In the genomic region with DNA sequence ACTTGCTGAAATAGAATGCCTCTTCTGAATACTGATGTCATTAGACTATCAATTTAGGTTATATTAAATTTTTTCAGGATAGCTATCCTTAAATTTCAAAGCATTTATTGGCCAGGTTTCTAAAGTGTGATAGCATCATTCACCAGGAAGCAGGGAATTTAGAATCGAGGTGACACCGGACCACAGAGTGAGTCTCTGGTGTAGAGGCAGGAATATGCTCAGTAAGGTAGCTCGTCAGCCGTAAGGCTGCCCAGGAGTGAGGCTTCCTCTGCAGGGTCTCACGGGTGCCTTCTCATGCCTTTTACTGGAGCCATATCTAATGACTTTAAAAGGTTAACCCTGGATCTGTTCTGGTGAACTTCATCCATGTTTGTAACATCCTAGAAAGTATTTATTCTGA, we compare ENCODE assay signal across 8 cellular contexts.
DNase-seq lines count a peak whose midpoint lies in the region; ATAC-seq, FAIRE-seq and TF ChIP-seq lines count a peak whose summit lies in the region.
"Had no signal": no experiment of that assay in that cellular context is flagged by ENCODE, and none has a peak within 500 bp of the region (broad histone marks: within the 10 kb centered on the region; RNA-seq: fewer than 3 reads in every experiment).

No MANE protein-coding gene starts in this region.

- TF ChIP-seq POLR2A in GM12891 (IDR thresholded peaks at IDR 0.05; ENCODE audit: low read depth, low read length) (peak; percentile 56; the same call in 1 of the 2 replicates), GM18505 (IDR thresholded peaks at IDR 0.05; ENCODE audit: borderline replicate concordance, extremely low read depth, insufficient read depth, insufficient read length) (no peak)

- peak; percentile 4; the same call in 2 of the 3 replicates for ATAC-seq in SK-N-SH treated with all-trans-retinoic acid at 6 μM for 48 hours
- no peak for ATAC-seq in HG03025 (IDR thresholded peaks at IDR 0.05; ENCODE audit: low FRiP score, unreplicated experiment)
- no peak for ATAC-seq in GM18505 (IDR thresholded peaks at IDR 0.05; ENCODE audit: unreplicated experiment)

- H3K4me3 ChIP-seq in epithelial cell of proximal tubule (ENCODE audit: low read depth, low read length) = peak overlapping the region; percentile 26
- H3K4me3 ChIP-seq in skeletal muscle tissue (ENCODE audit: low read length in 3 of 3) = no peak overlapping the region

- FAIRE-seq in GM12891 (lab: Jason Lieb, UNC) = no peak

- H3K27me3 ChIP-seq in skeletal muscle tissue (ENCODE audit: control insufficient read depth in 3 of 3, insufficient read depth in 3 of 3, low read length in 3 of 3) = no peaks in the 10 kb centered on the region

- H3K9ac ChIP-seq in skeletal muscle tissue (ENCODE audit: low read depth in 1 of 3, low read length in 3 of 3) = peak overlapping the region in 1 of 3 donors; percentile 55

- H3K4me1 ChIP-seq in skeletal muscle tissue (ENCODE audit: control insufficient read depth in 3 of 3, insufficient read depth in 3 of 3, low read length in 3 of 3) = peaks cover 55 to 67% (median 59%) of the 10 kb centered on the region in 3 donors

- no peaks in the 10 kb centered on the region for H3K9me3 ChIP-seq in skeletal muscle tissue (ENCODE audit: control insufficient read depth in 3 of 3, low read length in 3 of 3)

- DNase-seq in GM12891 (ENCODE audit: insufficient read length, low spot score) (no peak), epithelial cell of proximal tubule (ENCODE audit: low read depth) (no peak), NOMO-1 treated with dmso at 0.1 percent for 144 hours (lab: John Stamatoyannopoulos, UW; ENCODE audit: unreplicated experiment) (no peak)
- DNase-seq: NCI-H1092 had no signal

- peak overlapping the region; percentile 94 for H3K27ac ChIP-seq in skeletal muscle tissue (ENCODE audit: low read depth, low read length)

- H3K36me3 ChIP-seq in skeletal muscle tissue (ENCODE audit: control insufficient read depth in 3 of 3, insufficient read depth in 3 of 3, low read length in 3 of 3) = peaks cover 0 to 4% (median 0%) of the 10 kb centered on the region in 3 donors

- TF ChIP-seq CTCF in epithelial cell of proximal tubule (conservative IDR thresholded peaks at IDR 0.05; ENCODE audit: low read depth, low read length) = no peak

TF ChIP-seq in GM12891, 5 proteins besides CTCF, POLR2A, EP300 and RAD21:
- TF ChIP-seq POU2F2 (IDR thresholded peaks at IDR 0.05; ENCODE audit: low read depth, low read length) (no peak), POLR2AphosphoS5 (IDR thresholded peaks at IDR 0.05; ENCODE audit: low read depth, low read length) (no peak), PAX5 (IDR thresholded peaks at IDR 0.05; ENCODE audit: insufficient read depth, low read length, severe bottlenecking) (no peak), TAF1 (IDR thresholded peaks at IDR 0.05; ENCODE audit: low read depth, low read length) (no peak)

TF ChIP-seq in SK-N-SH treated with all-trans-retinoic acid at 6 μM for 48 hours, 23 proteins besides CTCF, POLR2A, EP300 and RAD21:
- TF ChIP-seq TCF4 (CRISPR knock-in tag; IDR thresholded peaks at IDR 0.05; ENCODE audit: borderline replicate concordance) (no peak), OSR1 (CRISPR knock-in tag; IDR thresholded peaks at IDR 0.05) (no peak), RARB (CRISPR knock-in tag; IDR thresholded peaks at IDR 0.05) (no peak), BACH2 (CRISPR knock-in tag; IDR thresholded peaks at IDR 0.05; ENCODE audit: borderline replicate concordance) (no peak), ZNF565 (CRISPR knock-in tag; conservative IDR thresholded peaks at IDR 0.05; ENCODE audit: low read depth) (no peak), SNAI2 (CRISPR knock-in tag; IDR thresholded peaks at IDR 0.05) (no peak)
- TF ChIP-seq, protein P1, sequence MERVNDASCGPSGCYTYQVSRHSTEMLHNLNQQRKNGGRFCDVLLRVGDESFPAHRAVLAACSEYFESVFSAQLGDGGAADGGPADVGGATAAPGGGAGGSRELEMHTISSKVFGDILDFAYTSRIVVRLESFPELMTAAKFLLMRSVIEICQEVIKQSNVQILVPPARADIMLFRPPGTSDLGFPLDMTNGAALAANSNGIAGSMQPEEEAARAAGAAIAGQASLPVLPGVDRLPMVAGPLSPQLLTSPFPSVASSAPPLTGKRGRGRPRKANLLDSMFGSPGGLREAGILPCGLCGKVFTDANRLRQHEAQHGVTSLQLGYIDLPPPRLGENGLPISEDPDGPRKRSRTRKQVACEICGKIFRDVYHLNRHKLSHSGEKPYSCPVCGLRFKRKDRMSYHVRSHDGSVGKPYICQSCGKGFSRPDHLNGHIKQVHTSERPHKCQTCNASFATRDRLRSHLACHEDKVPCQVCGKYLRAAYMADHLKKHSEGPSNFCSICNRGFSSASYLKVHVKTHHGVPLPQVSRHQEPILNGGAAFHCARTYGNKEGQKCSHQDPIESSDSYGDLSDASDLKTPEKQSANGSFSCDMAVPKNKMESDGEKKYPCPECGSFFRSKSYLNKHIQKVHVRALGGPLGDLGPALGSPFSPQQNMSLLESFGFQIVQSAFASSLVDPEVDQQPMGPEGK (CRISPR knock-in tag; IDR thresholded peaks at IDR 0.05; ENCODE audit: borderline replicate concordance) = no peak
- TF ChIP-seq, protein P2, sequence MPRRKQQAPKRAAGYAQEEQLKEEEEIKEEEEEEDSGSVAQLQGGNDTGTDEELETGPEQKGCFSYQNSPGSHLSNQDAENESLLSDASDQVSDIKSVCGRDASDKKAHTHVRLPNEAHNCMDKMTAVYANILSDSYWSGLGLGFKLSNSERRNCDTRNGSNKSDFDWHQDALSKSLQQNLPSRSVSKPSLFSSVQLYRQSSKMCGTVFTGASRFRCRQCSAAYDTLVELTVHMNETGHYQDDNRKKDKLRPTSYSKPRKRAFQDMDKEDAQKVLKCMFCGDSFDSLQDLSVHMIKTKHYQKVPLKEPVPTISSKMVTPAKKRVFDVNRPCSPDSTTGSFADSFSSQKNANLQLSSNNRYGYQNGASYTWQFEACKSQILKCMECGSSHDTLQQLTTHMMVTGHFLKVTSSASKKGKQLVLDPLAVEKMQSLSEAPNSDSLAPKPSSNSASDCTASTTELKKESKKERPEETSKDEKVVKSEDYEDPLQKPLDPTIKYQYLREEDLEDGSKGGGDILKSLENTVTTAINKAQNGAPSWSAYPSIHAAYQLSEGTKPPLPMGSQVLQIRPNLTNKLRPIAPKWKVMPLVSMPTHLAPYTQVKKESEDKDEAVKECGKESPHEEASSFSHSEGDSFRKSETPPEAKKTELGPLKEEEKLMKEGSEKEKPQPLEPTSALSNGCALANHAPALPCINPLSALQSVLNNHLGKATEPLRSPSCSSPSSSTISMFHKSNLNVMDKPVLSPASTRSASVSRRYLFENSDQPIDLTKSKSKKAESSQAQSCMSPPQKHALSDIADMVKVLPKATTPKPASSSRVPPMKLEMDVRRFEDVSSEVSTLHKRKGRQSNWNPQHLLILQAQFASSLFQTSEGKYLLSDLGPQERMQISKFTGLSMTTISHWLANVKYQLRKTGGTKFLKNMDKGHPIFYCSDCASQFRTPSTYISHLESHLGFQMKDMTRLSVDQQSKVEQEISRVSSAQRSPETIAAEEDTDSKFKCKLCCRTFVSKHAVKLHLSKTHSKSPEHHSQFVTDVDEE (CRISPR knock-in tag; IDR thresholded peaks at IDR 0.05) = no peak
- TF ChIP-seq, protein P3, sequence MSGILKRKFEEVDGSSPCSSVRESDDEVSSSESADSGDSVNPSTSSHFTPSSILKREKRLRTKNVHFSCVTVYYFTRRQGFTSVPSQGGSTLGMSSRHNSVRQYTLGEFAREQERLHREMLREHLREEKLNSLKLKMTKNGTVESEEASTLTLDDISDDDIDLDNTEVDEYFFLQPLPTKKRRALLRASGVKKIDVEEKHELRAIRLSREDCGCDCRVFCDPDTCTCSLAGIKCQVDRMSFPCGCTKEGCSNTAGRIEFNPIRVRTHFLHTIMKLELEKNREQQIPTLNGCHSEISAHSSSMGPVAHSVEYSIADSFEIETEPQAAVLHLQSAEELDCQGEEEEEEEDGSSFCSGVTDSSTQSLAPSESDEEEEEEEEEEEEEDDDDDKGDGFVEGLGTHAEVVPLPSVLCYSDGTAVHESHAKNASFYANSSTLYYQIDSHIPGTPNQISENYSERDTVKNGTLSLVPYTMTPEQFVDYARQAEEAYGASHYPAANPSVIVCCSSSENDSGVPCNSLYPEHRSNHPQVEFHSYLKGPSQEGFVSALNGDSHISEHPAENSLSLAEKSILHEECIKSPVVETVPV (CRISPR knock-in tag; IDR thresholded peaks at IDR 0.05) = no peak
- TF ChIP-seq, protein P4, sequence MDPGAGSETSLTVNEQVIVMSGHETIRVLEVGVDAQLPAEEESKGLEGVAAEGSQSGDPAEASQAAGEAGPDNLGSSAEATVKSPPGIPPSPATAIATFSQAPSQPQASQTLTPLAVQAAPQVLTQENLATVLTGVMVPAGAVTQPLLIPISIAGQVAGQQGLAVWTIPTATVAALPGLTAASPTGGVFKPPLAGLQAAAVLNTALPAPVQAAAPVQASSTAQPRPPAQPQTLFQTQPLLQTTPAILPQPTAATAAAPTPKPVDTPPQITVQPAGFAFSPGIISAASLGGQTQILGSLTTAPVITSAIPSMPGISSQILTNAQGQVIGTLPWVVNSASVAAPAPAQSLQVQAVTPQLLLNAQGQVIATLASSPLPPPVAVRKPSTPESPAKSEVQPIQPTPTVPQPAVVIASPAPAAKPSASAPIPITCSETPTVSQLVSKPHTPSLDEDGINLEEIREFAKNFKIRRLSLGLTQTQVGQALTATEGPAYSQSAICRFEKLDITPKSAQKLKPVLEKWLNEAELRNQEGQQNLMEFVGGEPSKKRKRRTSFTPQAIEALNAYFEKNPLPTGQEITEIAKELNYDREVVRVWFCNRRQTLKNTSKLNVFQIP (CRISPR knock-in tag; IDR thresholded peaks at IDR 0.05; ENCODE audit: borderline replicate concordance, low read depth) = no peak
